Comparison of ENCODE assay signal across 16 cellular contexts in the genomic region with DNA sequence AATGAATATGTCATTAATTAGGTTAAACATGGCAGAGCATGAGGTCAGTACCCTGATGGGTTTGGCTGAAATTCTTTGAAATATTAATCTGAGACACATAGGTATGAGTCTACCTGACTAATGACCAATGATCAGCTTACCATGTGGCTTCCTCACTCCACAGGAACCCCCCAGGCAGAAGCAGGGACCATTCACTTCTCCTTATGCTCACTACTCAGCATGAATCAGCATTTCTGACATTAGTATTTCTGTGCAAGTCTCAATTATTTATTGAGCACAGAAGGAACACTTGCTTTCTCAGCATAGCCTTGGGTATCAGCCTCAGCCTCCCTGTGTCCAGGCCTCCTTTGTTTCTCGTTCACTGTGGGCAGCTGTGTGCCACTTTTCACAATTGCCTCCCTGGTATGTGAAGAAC. TPM values are rescaled to one million over a fixed set of nuclear protein-coding genes. Genes with fewer than 3 reads are reported as not detected.
A peak's percentile ranks its signal among the peaks of the same experiment; 100 is the strongest.
DNase-seq lines count a peak whose midpoint lies in the region; ATAC-seq, FAIRE-seq and TF ChIP-seq lines count a peak whose summit lies in the region.
"Had no signal": no experiment of that assay in that cellular context is flagged by ENCODE, and none has a peak within 500 bp of the region (broad histone marks: within the 10 kb centered on the region; RNA-seq: fewer than 3 reads in every experiment).

No MANE protein-coding gene starts in this region.

- DNase-seq in CD14-positive monocyte (ENCODE audit: low spot score) (no peak), IMR-90 (peak; percentile 80), K562 (ENCODE audit: extremely low read depth in 1 of 4, low spot score in 3 of 4) (peak in 1 of 4 experiments; percentile 44), mesothelial cell of epicardium (ENCODE audit: low spot score in 2 of 2, unreplicated experiment in 2 of 2) (no peak), HuH-7 (ENCODE audit: low spot score) (no peak), COR-L47 (lab: John Stamatoyannopoulos, UW) (no peak), NCI-H748 (lab: John Stamatoyannopoulos, UW; ENCODE audit: unreplicated experiment) (no peak)
- DNase-seq in activated T-cell treated with anti-CD3 and anti-CD28 coated beads, Interleukin-2, amount 50 U/mL, for 1 hour = no peak
- DNase-seq: CD4-positive, alpha-beta T cell; dermis blood vessel endothelial cell; left lung; NCI-H146; NK-92 treated with Interleukin-12 subunit alpha and Interleukin-12 subunit beta, amount 100 ng/mL, for 24 hours; occipital lobe had no signal

- TF ChIP-seq RAD21 in IMR-90 (IDR thresholded peaks at IDR 0.05; ENCODE audit: low read length) (no peak), K562 (CRISPR knock-in tag; conservative IDR thresholded peaks at IDR 0.05 in 1 of 2, IDR thresholded peaks at IDR 0.05 in 1 of 2) (no peak)

- H2BK5ac ChIP-seq in IMR-90 (ENCODE audit: low read depth, low read length, poor library complexity, severe bottlenecking) = peak overlapping the region; percentile 96

- H3K14ac ChIP-seq in IMR-90 (replicated peaks; ENCODE audit: low read depth, low read length) = peak overlapping the region; percentile 74

- H3K9me3 Mint-ChIP-seq in CD14-positive monocyte (peaks cover 0 to 2% (median 0%) of the 10 kb centered on the region in 7 donors), mesothelial cell of epicardium (peaks cover 3% of the 10 kb centered on the region)
- H3K9me3 Mint-ChIP-seq: CD4-positive, alpha-beta T cell had no signal

- no CpG with 5 or more reads among the region's 1 CpG for WGBS in IMR-90 (ENCODE audit: extremely low coverage in 2 of 2, insufficient read length in 1 of 2), 2 experiments
- 19% methylated on average over 1 of the region's 1 CpG for WGBS in K562 (ENCODE audit: insufficient coverage, low coverage, missing lambda C conversion rate)

- TF ChIP-seq POLR2A in IMR-90 (IDR thresholded peaks at IDR 0.05; ENCODE audit: low read depth, low read length) = peak; percentile 53; the same call in 1 of the 2 replicates
- no peak for TF ChIP-seq POLR2A in K562 (conservative IDR thresholded peaks at IDR 0.05)

- no peaks in the 10 kb centered on the region for H4K20me1 ChIP-seq in IMR-90 (ENCODE audit: insufficient read depth, low read length)
- no peaks in the 10 kb centered on the region for H4K20me1 ChIP-seq in K562 (replicated peaks; ENCODE audit: control insufficient read depth, insufficient read depth, low read length)

- H3K4me1 Mint-ChIP-seq in CD14-positive monocyte (peaks cover 44% of the 10 kb centered on the region), mesothelial cell of epicardium (peaks cover 67% of the 10 kb centered on the region)

- H3K36me3 ChIP-seq in IMR-90 (ENCODE audit: control insufficient read depth, insufficient read depth, low read length) (no peaks in the 10 kb centered on the region), K562 (ENCODE audit: control insufficient read depth, insufficient read depth, low read length) (no peaks in the 10 kb centered on the region)
- H3K36me3 ChIP-seq: left lung had no signal

- peak overlapping the region; percentile 95 for H4K5ac ChIP-seq in IMR-90 (ENCODE audit: low read depth, low read length)

- peak; percentile 9; the same call in 1 of the 2 replicates for TF ChIP-seq EP300 in K562 (IDR thresholded peaks at IDR 0.05; ENCODE audit: low read length)

- CTCF ChIA-PET in IMR-90 (lab: Yijun Ruan, JAX) (interaction anchor here (1.1 kb wide), 1 partner anchor 71 kb away, joined by 4 read pairs; no protein-coding TSS in a partner anchor), K562 (lab: Yijun Ruan, JAX; ENCODE audit: low intra/inter-chr PET ratio) (no interaction called here)

- peak overlapping the region; percentile 97 for H2BK20ac ChIP-seq in IMR-90 (ENCODE audit: low read depth, low read length)

- no peak for TF ChIP-seq CTCF in CD14-positive monocyte (IDR thresholded peaks at IDR 0.05)
- TF ChIP-seq CTCF in IMR-90 (conservative IDR thresholded peaks at IDR 0.05; ENCODE audit: low read depth, low read length) = no peak
- no peak for TF ChIP-seq CTCF in K562 (IDR thresholded peaks at IDR 0.05 in 2 of 3, conservative IDR thresholded peaks at IDR 0.05 in 1 of 3; ENCODE audit: insufficient read depth in 2 of 3, low read depth in 1 of 3, low read length in 3 of 3)
- no peak for TF ChIP-seq CTCF in mesothelial cell of epicardium (IDR thresholded peaks at IDR 0.05; ENCODE audit: unreplicated experiment)

- peak overlapping the region; percentile 96 for H2BK15ac ChIP-seq in IMR-90 (ENCODE audit: low read depth, low read length)

- H3K9me3 ChIP-seq in IMR-90 (ENCODE audit: control insufficient read depth, insufficient read depth, low read length) (no peaks in the 10 kb centered on the region), K562 (replicated peaks; ENCODE audit: control insufficient read depth, insufficient read depth, low read depth, low read length) (no peaks in the 10 kb centered on the region)
- H3K9me3 ChIP-seq: left lung had no signal

- BruUV-seq in IMR-90 (replicated peaks; lab: Mats Ljungman, UMichigan) (no TSS peak), K562 (replicated peaks; lab: Mats Ljungman, UMichigan) (no TSS peak)

- H3K79me2 ChIP-seq in K562 (ENCODE audit: control insufficient read depth, insufficient read depth, low read length) = no peaks in the 10 kb centered on the region

- peak overlapping the region; percentile 54; the same call in 1 of the 2 replicates for H3K23ac ChIP-seq in IMR-90 (ENCODE audit: low read depth, low read length)

- H3K18ac ChIP-seq in IMR-90 (ENCODE audit: low read depth, low read length) = peak overlapping the region; percentile 99

- H4K91ac ChIP-seq in IMR-90 (ENCODE audit: insufficient read depth, low read depth, low read length) = peak overlapping the region; percentile 95

- H3K9ac ChIP-seq in IMR-90 (ENCODE audit: low read depth, low read length) (no peak overlapping the region), K562 (ENCODE audit: insufficient read depth in 1 of 2, low read depth in 2 of 2, low read length in 2 of 2) (peak overlapping the region in 1 of 2 experiments; percentile 55; a peak in 2 of 4 replicates)

- H3K27ac ChIP-seq in IMR-90 (ENCODE audit: insufficient read depth, low read length) (peak overlapping the region; percentile 69), K562 (ENCODE audit: extremely low read depth, low read depth, low read length) (peak overlapping the region; percentile 83)

- H3K27me3 Mint-ChIP-seq in CD14-positive monocyte (ENCODE audit: low read depth in 3 of 3) (no peaks in the 10 kb centered on the region), mesothelial cell of epicardium (ENCODE audit: low read depth) (no peaks in the 10 kb centered on the region)

- dilution Hi-C loops in IMR-90 (cut with HindIII; ENCODE audit: low sequenced_read_pairs, unreplicated experiment) = no loop called here

- no peaks in the 10 kb centered on the region for H3K27me3 ChIP-seq in IMR-90 (ENCODE audit: control insufficient read depth, insufficient read depth, low read length)
- no peaks in the 10 kb centered on the region for H3K27me3 ChIP-seq in K562 (ENCODE audit: control insufficient read depth in 2 of 2, insufficient read depth in 2 of 2, low read length in 2 of 2)
- H3K27me3 ChIP-seq: left lung had no signal

- peak overlapping the region; percentile 94 for H3K4ac ChIP-seq in IMR-90 (ENCODE audit: low read depth, low read length)

- peak overlapping the region; percentile 92 for H2BK120ac ChIP-seq in IMR-90 (ENCODE audit: low read depth, low read length)

- H3K9me1 ChIP-seq in IMR-90 (ENCODE audit: insufficient read depth, low read length) (peaks cover 10% of the 10 kb centered on the region), K562 (ENCODE audit: control insufficient read depth, insufficient read depth, low read length) (no peaks in the 10 kb centered on the region)

- H3K4me1 ChIP-seq in IMR-90 (ENCODE audit: control insufficient read depth, insufficient read depth, low read length) (peaks cover 14% of the 10 kb centered on the region), K562 (replicated peaks in 1 of 2; ENCODE audit: control insufficient read depth in 2 of 2, insufficient read depth in 2 of 2, low read length in 2 of 2) (peaks cover 20 to 62% of the 10 kb centered on the region in 2 experiments; a peak in 4 of 5 replicates)

- peak overlapping the region; percentile 93; the same call in 1 of the 2 replicates for H2AK5ac ChIP-seq in IMR-90 (ENCODE audit: low read depth, low read length)

- H3K56ac ChIP-seq in IMR-90 (ENCODE audit: extremely low read depth, insufficient read depth, low read length) = 0 out of 2 replicates have a peak overlapping the region, but pooled peaks have one; percentile 13

- peak overlapping the region; percentile 74 to 85 for H4K8ac ChIP-seq in IMR-90 (ENCODE audit: low read depth in 2 of 2, low read length in 2 of 2)

- intact Hi-C loops in CD14-positive monocyte (cut with micrococcal nuclease) (no loop called here), IMR-90 (cut with micrococcal nuclease) (no loop called here), K562 (cut with micrococcal nuclease) (loop anchor here (5.0 kb wide), 1 partner anchor 60 kb away; no protein-coding TSS in a partner anchor)

- H3K36me3 Mint-ChIP-seq in CD14-positive monocyte = no peaks in the 10 kb centered on the region
- H3K36me3 Mint-ChIP-seq in mesothelial cell of epicardium = no peaks in the 10 kb centered on the region
- H3K36me3 Mint-ChIP-seq: activated naive CD8-positive, alpha-beta T cell had no signal

- peak overlapping the region; percentile 64 for H2AFZ ChIP-seq in IMR-90 (replicated peaks; ENCODE audit: low read length, poor library complexity)
- peak overlapping the region; percentile 61 for H2AFZ ChIP-seq in K562 (ENCODE audit: low read depth, low read length)

- no peak overlapping the region for H3K4me3 ChIP-seq in IMR-90 (ENCODE audit: insufficient read depth, low read depth, low read length)
- H3K4me3 ChIP-seq in K562 = no peak overlapping the region
- H3K4me3 ChIP-seq: left lung had no signal

- ATAC-seq in IMR-90 (ENCODE audit: low read depth) (no peak), K562 (peak; percentile 5; the same call in 1 of the 3 replicates)
- ATAC-seq: left lung had no signal

- H3K4me2 ChIP-seq in IMR-90 (ENCODE audit: low read depth, low read length) (no peak overlapping the region), K562 (ENCODE audit: insufficient read depth, low read length) (no peak overlapping the region; the same call in 1 of the 2 replicates)

- POLR2A ChIA-PET in IMR-90 (lab: Charles Lee; ENCODE audit: unreplicated experiment) (no interaction called here), K562 (lab: Yijun Ruan, JAX) (interaction anchor here (1.1 kb wide), 1 partner anchor 11 kb away, joined by 4 read pairs; no protein-coding TSS in a partner anchor)

- H3K79me1 ChIP-seq in IMR-90 (ENCODE audit: low read depth in 1 of 2, low read length in 2 of 2) = 0 out of 4 replicates have a peak, but pooled peaks cover 0 to 3% of the 10 kb centered on the region in 2 experiments

- H3K4me3 Mint-ChIP-seq in CD14-positive monocyte (peak overlapping the region in 1 of 2 donors; percentile 54), mesothelial cell of epicardium (no peak overlapping the region)
- H3K4me3 Mint-ChIP-seq: activated naive CD8-positive, alpha-beta T cell; CD4-positive, alpha-beta T cell had no signal

- in situ Hi-C loops in IMR-90 (cut with MboI; ENCODE audit: low sequenced_read_pairs) (no loop called here), K562 (cut with MboI) (no loop called here)

- peak; percentile 70 for FAIRE-seq in K562 (lab: Jason Lieb, UNC)
- FAIRE-seq: HTR-8/SVneo had no signal

- peak overlapping the region in 6 of 7 donors; percentile 52 to 86 (median 80) for H3K27ac Mint-ChIP-seq in CD14-positive monocyte
- peak overlapping the region; percentile 86 for H3K27ac Mint-ChIP-seq in mesothelial cell of epicardium
- H3K27ac Mint-ChIP-seq: activated naive CD8-positive, alpha-beta T cell; CD4-positive, alpha-beta T cell had no signal

- H2AK9ac ChIP-seq in IMR-90 (replicated peaks; ENCODE audit: low read depth, low read length, poor library complexity) = peak overlapping the region; percentile 87

RNA-seq across cellular contexts. Expression of gene KCNE4, which starts 9.3 kb away (rescaled TPM):
- polyA plus RNA-seq in CD14-positive monocyte (not detected), IMR-90 (2012; rRNA removed) (6.8 and 8.1 TPM in 2 replicates), K562 (2011; rRNA removed) (not detected in 2 replicates), K562 (2014; fragmentation: Illumina TruSeq; extraction: Trizol) (not detected in 2 replicates), K562 (2014; fragmentation: Nextera tagmentation; extraction: Ambion mirVana) (not detected), K562 (2014; rRNA removed) (not detected in 2 replicates)
- total RNA-seq in IMR-90 (2012; rRNA removed) (6.6 and 8.3 TPM in 2 replicates), K562 (2014; rRNA removed) (not detected in 2 replicates), K562 (2014; rRNA removed; fragmentation: Illumina TruSeq; extraction: Trizol) (not detected in 2 replicates), K562 (2015; rRNA removed; fragmentation: Illumina TruSeq; extraction: Trizol) (not detected in 2 replicates), K562 (2021) (not detected in 2 replicates), mesothelial cell of epicardium (9.0 to 9.3 TPM (median 9.2 TPM) in 3 replicates)
- polyA plus RNA-seq in IMR-90 (2012; cell fraction: cytosol; rRNA removed) = 7.4 and 17.0 TPM in 2 replicates
- 17.7 and 50.6 TPM in 2 replicates for polyA plus RNA-seq in IMR-90 (2012; cell fraction: nucleus; rRNA removed; ENCODE audit: low replicate concordance)
- total RNA-seq in K562 (2011; cell fraction: chromatin; rRNA removed; ENCODE audit: low replicate concordance) = 0.09 TPM in 1 of 2 replicates, not detected in the other
- total RNA-seq in K562 (2011; cell fraction: nucleolus; rRNA removed) = not detected in 2 replicates
- not detected in 2 replicates for total RNA-seq in K562 (2011; cell fraction: nucleoplasm; rRNA removed)
- 0.01 TPM in 1 of 2 replicates, not detected in the other for polyA plus RNA-seq in K562 (2011; cell fraction: cytosol; rRNA removed)
- not detected in 2 replicates for polyA plus RNA-seq in K562 (2011; cell fraction: nucleus; rRNA removed)
- polyA plus RNA-seq in K562 (2012) = 0.04 TPM in 1 of 2 replicates, not detected in the other
- polyA minus RNA-seq in K562 (2011; rRNA and poly(A)+ RNA removed) = 0.09 TPM in 1 of 2 replicates, not detected in the other
- not detected in 2 replicates for polyA minus RNA-seq in K562 (2011; cell fraction: cytosol; rRNA and poly(A)+ RNA removed)
- polyA minus RNA-seq in K562 (2011; cell fraction: nucleus; rRNA and poly(A)+ RNA removed) = not detected in 2 replicates
- total RNA-seq: CD4-positive, alpha-beta T cell had no signal
